ENCODE assay signal across 8 cellular contexts in the genomic region with DNA sequence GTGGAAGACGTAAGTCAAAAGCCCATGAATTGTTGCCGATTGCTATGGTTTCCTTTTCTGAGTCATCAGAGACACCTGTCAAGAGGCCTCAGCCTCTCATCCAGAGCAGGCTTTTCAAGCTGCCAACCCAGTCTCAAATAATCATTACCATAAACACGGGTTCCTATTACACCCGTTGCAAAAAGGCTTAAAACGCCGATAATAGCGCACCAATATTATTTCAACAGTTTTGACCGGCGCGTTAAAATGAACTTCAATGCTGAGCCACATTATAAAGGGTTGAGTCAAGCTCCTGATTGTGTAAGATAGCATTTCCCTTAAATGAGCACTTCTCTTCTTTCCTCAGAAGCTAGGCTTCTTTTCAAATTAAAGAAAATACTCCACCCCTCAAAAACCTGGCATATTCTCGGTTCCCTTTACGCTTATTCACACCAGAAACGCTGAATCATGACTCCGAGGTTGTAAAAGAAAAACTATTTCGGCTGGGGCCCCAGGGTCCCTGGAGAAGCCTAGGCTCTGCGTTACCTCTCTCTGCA. TPM values are rescaled to one million over a fixed set of nuclear protein-coding genes. Genes with fewer than 3 reads are reported as not detected.
DNase-seq lines count a peak whose midpoint lies in the region; ATAC-seq, FAIRE-seq and TF ChIP-seq lines count a peak whose summit lies in the region.

No MANE protein-coding gene starts in this region.

- ATAC-seq in GM18868 (IDR thresholded peaks at IDR 0.05; ENCODE audit: unreplicated experiment) = peak; percentile 83

- DNase-seq in HFF-Myc (ENCODE audit: extremely low read depth, low read depth) (no peak), NCI-H1105 treated with DMSO at 0.1 percent for 48 hours (lab: John Stamatoyannopoulos, UW) (peak; percentile 79), brain microvascular endothelial cell (peak; percentile 46), left kidney (ENCODE audit: low read depth, low spot score) (peak; percentile 11), HTR-8/SVneo (ENCODE audit: insufficient read length, low spot score) (no peak), NCI-H82 (lab: John Stamatoyannopoulos, UW) (no peak)

- peak overlapping the region; percentile 77 for H3K27ac ChIP-seq in brain microvascular endothelial cell
- H3K27ac ChIP-seq in temporal lobe (ENCODE audit: low read depth, low read length) = peak overlapping the region; percentile 50

- FAIRE-seq in HTR-8/SVneo (lab: Jason Lieb, UNC) = no peak

- in situ Hi-C loops in brain microvascular endothelial cell (cut with HindIII; ENCODE audit: low pct_ligation_motif_present, low sequenced_read_pairs) = no loop called here

- H3K27me3 ChIP-seq in brain microvascular endothelial cell (replicated peaks) = no peaks in the 10 kb centered on the region

- H3K36me3 ChIP-seq in brain microvascular endothelial cell (replicated peaks) = no peaks in the 10 kb centered on the region

- no peak for TF ChIP-seq CTCF in HFF-Myc (IDR thresholded peaks at IDR 0.05; ENCODE audit: low read depth, low read length, missing control alignments)
- TF ChIP-seq CTCF in brain microvascular endothelial cell (IDR thresholded peaks at IDR 0.05; ENCODE audit: low read depth, low read length, missing control alignments) = no peak

- H3K4me3 ChIP-seq in HFF-Myc (replicated peaks; ENCODE audit: low read depth, low read length) = peak overlapping the region; percentile 36
- H3K4me3 ChIP-seq in brain microvascular endothelial cell (ENCODE audit: low read depth, low read length) = peak overlapping the region; percentile 71

RNA-seq across cellular contexts. Expression of a gene that starts 1.4 kb away (rescaled TPM):
- total RNA-seq in temporal lobe = 8.9 TPM

Comparison
In these comparisons a context has a peak if more than half of its experiments do, and no peak if none do; other contexts are left out.
1. DNase-seq: peak in NCI-H1105 treated with DMSO at 0.1 percent for 48 hours (single experiment), brain microvascular endothelial cell (single experiment) and left kidney (single experiment); none in HFF-Myc (single experiment), HTR-8/SVneo (single experiment) and NCI-H82 (single experiment).